14 cellular contexts compared by ENCODE assay signal in the genomic region with DNA sequence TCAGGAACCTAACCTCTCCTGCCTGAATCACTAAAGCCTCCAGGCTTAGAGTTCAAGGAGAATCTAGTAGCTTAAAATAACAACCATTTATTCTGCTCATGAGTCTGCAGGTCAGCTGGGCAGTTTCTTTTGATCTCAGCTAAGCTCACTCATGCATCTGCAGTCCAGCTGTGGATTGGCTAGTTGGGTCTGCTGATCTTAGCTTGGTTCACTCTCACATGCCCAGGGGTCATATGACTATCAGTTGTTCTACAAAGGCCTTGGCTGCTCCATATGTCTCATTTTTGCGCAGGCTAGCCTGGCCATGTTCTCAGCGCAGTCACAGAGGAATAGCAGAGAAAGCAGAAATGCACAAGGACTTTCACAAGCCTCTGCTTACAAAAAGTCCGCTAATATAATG.
A peak's percentile ranks its signal among the peaks of the same experiment; 100 is the strongest.
DNase-seq lines count a peak whose midpoint lies in the region; ATAC-seq, FAIRE-seq and TF ChIP-seq lines count a peak whose summit lies in the region.
"Had no signal": no experiment of that assay in that cellular context is flagged by ENCODE, and none has a peak within 500 bp of the region (broad histone marks: within the 10 kb centered on the region; RNA-seq: fewer than 3 reads in every experiment).

No MANE protein-coding gene starts in this region.

- CTCF ChIA-PET in HCT116 (lab: Charles Lee) (no interaction called here), T-cell (lab: Charles Lee) (interaction anchor here in 1 of 2 donors (0.6 kb wide), 1 partner anchor 349 kb away, joined by 3 read pairs; no protein-coding TSS in a partner anchor)

- H3K9me3 ChIP-seq in HCT116 (ENCODE audit: control insufficient read depth in 1 of 2, insufficient read depth in 1 of 2, low read depth in 1 of 2, low read length in 2 of 2): peaks cover 0 to 2% of the 10 kb centered on the region in 2 experiments; a peak in 1 of 4 replicates
- H3K9me3 ChIP-seq in astrocyte (ENCODE audit: insufficient read depth, low read depth, low read length): no peaks in the 10 kb centered on the region
- H3K9me3 ChIP-seq in testis: no peaks in the 10 kb centered on the region

- H3K4me3 Mint-ChIP-seq in astrocyte (ENCODE audit: unreplicated experiment) (no peak overlapping the region), T-cell (no peak overlapping the region)

- H3K27me3 Mint-ChIP-seq in astrocyte (ENCODE audit: low read depth, unreplicated experiment) (peaks cover 12% of the 10 kb centered on the region), T-cell (no peaks in the 10 kb centered on the region)

- WGBS in testis, 2 donors: 73 to 78% methylated on average over 3 of the region's 3 CpGs

- no TSS peak for BruUV-seq in HCT116 (replicated peaks; lab: Mats Ljungman, UMichigan)

- H4K20me1 ChIP-seq in HCT116 (ENCODE audit: insufficient read depth) (no peaks in the 10 kb centered on the region), astrocyte (ENCODE audit: insufficient read depth, low read length) (no peaks in the 10 kb centered on the region)

- no peak for TF ChIP-seq POLR2A in HCT116 (IDR thresholded peaks at IDR 0.05; ENCODE audit: borderline replicate concordance, extremely low read depth, insufficient read depth, insufficient read length)
- no peak for TF ChIP-seq POLR2A in testis (IDR thresholded peaks at IDR 0.05)

- H3K36me3 ChIP-seq in HCT116 (ENCODE audit: control insufficient read depth in 1 of 2, insufficient read depth in 2 of 2, low read length in 2 of 2): no peaks in the 10 kb centered on the region
- H3K36me3 ChIP-seq in astrocyte (ENCODE audit: insufficient read depth, low read length): no peaks in the 10 kb centered on the region
- H3K36me3 ChIP-seq in testis (ENCODE audit: low read depth, missing control alignments): no peaks in the 10 kb centered on the region

- no peaks in the 10 kb centered on the region for H3K9me2 ChIP-seq in HCT116 (ENCODE audit: insufficient read depth)

- H3K4me3 ChIP-seq in HCT116 (replicated peaks in 1 of 2; ENCODE audit: low read depth in 1 of 2, low read length in 2 of 2) (no peak overlapping the region), astrocyte (ENCODE audit: insufficient read depth, low read depth, low read length) (no peak overlapping the region), testis (no peak overlapping the region)

- H2AFZ ChIP-seq in HCT116 (ENCODE audit: low read depth, low read length, poor library complexity, severe bottlenecking) (no peak overlapping the region), astrocyte (ENCODE audit: low read depth, low read length) (no peak overlapping the region)

- TF ChIP-seq CTCF in HCT116 (IDR thresholded peaks at IDR 0.05 in 2 of 3, conservative IDR thresholded peaks at IDR 0.05 in 1 of 3; ENCODE audit: borderline replicate concordance in 1 of 3, insufficient read depth in 1 of 3, low read depth in 2 of 3, low read length in 2 of 3) (no peak), astrocyte (IDR thresholded peaks at IDR 0.05; ENCODE audit: insufficient read depth, low read depth, low read length) (no peak), testis (IDR thresholded peaks at IDR 0.05) (no peak)

- H3K27ac Mint-ChIP-seq in astrocyte (ENCODE audit: unreplicated experiment): no peak overlapping the region
- no peak overlapping the region for H3K27ac Mint-ChIP-seq in T-cell

- no peak for TF ChIP-seq RAD21 in HCT116 (IDR thresholded peaks at IDR 0.05; ENCODE audit: low read depth)

- H3K9ac ChIP-seq in HCT116 (ENCODE audit: low read length) (no peak overlapping the region), astrocyte (ENCODE audit: low read length) (no peak overlapping the region)

- H3K36me3 Mint-ChIP-seq in astrocyte (ENCODE audit: low read depth, unreplicated experiment) (no peaks in the 10 kb centered on the region), T-cell (no peaks in the 10 kb centered on the region)

- H3K4me1 Mint-ChIP-seq in astrocyte (ENCODE audit: low read depth, unreplicated experiment) (peaks cover 5% of the 10 kb centered on the region), T-cell (peaks cover 6 to 30% (median 26%) of the 10 kb centered on the region in 3 donors)

- FAIRE-seq in astrocyte (lab: Jason Lieb, UNC): no peak
- FAIRE-seq: endothelial cell of umbilical vein had no signal

- intact Hi-C loops in HCT116 (cut with micrococcal nuclease): no loop called here
- intact Hi-C loops in testis (cut with DNase I; ENCODE audit: low total_unique reads): no loop called here

- H3K27me3 ChIP-seq in HCT116 (ENCODE audit: insufficient read depth, low read length) (no peaks in the 10 kb centered on the region), astrocyte (ENCODE audit: insufficient read depth, low read length) (no peaks in the 10 kb centered on the region), testis (no peaks in the 10 kb centered on the region)

- POLR2A ChIA-PET in HCT116 (lab: Charles Lee): no interaction called here
- POLR2A ChIA-PET in T-cell (lab: Charles Lee): no interaction called here

- RAD21 ChIA-PET in HCT116 (lab: Charles Lee; ENCODE audit: low non-redundant PET in 1 of 2, low total read pairs in 2 of 2, uncharacterized antibody in 2 of 2, unreplicated experiment in 2 of 2): no interaction called here

- DNase-seq in HCT116 (ENCODE audit: low read depth, low spot score) (no peak), astrocyte (ENCODE audit: low read depth) (peak; percentile 44), foreskin melanocyte (peak; percentile 92), testis (peak; percentile 46), NCI-H2029 (lab: John Stamatoyannopoulos, UW) (no peak), T-cell (no peak)
- DNase-seq: activated T-cell treated with anti-CD3 and anti-CD28 coated beads, Interleukin-2, amount 50 U/mL, for 48 hours; aorta; COR-L47; NCI-H1092 treated with DMSO at 0.1 percent for 48 hours; NCI-H748 treated with DMSO at 0.1 percent for 48 hours; right cardiac atrium had no signal

- ATAC-seq in HCT116: no peak
- ATAC-seq in HG03039 (IDR thresholded peaks at IDR 0.05; ENCODE audit: unreplicated experiment): no peak
- ATAC-seq in T-cell (replicated peaks in 1 of 4): no peak

- H3K4me1 ChIP-seq in HCT116 (ENCODE audit: control insufficient read depth in 1 of 2, insufficient read depth in 2 of 2, low read length in 2 of 2): peaks cover 0 to 3% of the 10 kb centered on the region in 2 experiments; a peak in 1 of 4 replicates
- H3K4me1 ChIP-seq in astrocyte (ENCODE audit: insufficient read depth, low read length): no peaks in the 10 kb centered on the region
- H3K4me1 ChIP-seq in testis: no peaks in the 10 kb centered on the region

- no peak overlapping the region for H3K27ac ChIP-seq in HCT116 (ENCODE audit: low read depth, low read length)
- no peak overlapping the region for H3K27ac ChIP-seq in astrocyte (ENCODE audit: low read depth, low read length)
- no peak overlapping the region for H3K27ac ChIP-seq in testis

- H3K79me2 ChIP-seq in HCT116 (ENCODE audit: insufficient read depth, low read length): no peaks in the 10 kb centered on the region
- H3K79me2 ChIP-seq in astrocyte (ENCODE audit: insufficient read depth, low read length): no peaks in the 10 kb centered on the region

- H3K4me2 ChIP-seq in HCT116 (ENCODE audit: low read length) (no peak overlapping the region), astrocyte (ENCODE audit: low read length) (no peak overlapping the region)

- peaks cover 15% of the 10 kb centered on the region for H3K9me3 Mint-ChIP-seq in astrocyte (ENCODE audit: unreplicated experiment)
- H3K9me3 Mint-ChIP-seq in T-cell: peaks cover 3 to 18% (median 3%) of the 10 kb centered on the region in 3 donors

TF ChIP-seq in HCT116, 20 proteins besides CTCF, POLR2A, EP300 and RAD21:
- TF ChIP-seq ZFX (IDR thresholded peaks at IDR 0.05): no peak
- TF ChIP-seq JUND (IDR thresholded peaks at IDR 0.05): no peak
- TF ChIP-seq EGR1 (IDR thresholded peaks at IDR 0.05; ENCODE audit: low read depth): no peak
- TF ChIP-seq ELF1 (IDR thresholded peaks at IDR 0.05; ENCODE audit: borderline replicate concordance, low read depth): no peak
- TF ChIP-seq TCF7L2 (IDR thresholded peaks at IDR 0.05; ENCODE audit: borderline replicate concordance, extremely low read depth, insufficient read depth, insufficient read length): peak; percentile 24
- TF ChIP-seq EZH2phosphoT487 (IDR thresholded peaks at IDR 0.05; ENCODE audit: borderline replicate concordance): no peak
- no peak for TF ChIP-seq SP1 (IDR thresholded peaks at IDR 0.05; ENCODE audit: low read depth)
TF ChIP-seq in HCT116: peak in this region for 1.

Comparison
In these comparisons a context has a peak if more than half of its experiments do, and no peak if none do; other contexts are left out.
1. DNase-seq: peak in astrocyte (single experiment), foreskin melanocyte (single experiment) and testis (single experiment); none in HCT116 (single experiment), NCI-H2029 (single experiment) and T-cell (0 of 34).